In genomic region chr16:78278047-78278446, GRCh38 we compare ENCODE assay signal across 15 cellular contexts.
DNase-seq lines count a peak whose midpoint lies in the region; ATAC-seq and TF ChIP-seq lines count a peak whose summit lies in the region.
"Had no signal": no experiment of that assay in that cellular context is flagged by ENCODE, and none has a peak within 500 bp of the region (broad histone marks: within the 10 kb centered on the region; RNA-seq: fewer than 3 reads in every experiment).

No MANE protein-coding gene starts in this region.

- no peak overlapping the region for H3K27ac ChIP-seq in lower lobe of right lung
- H3K27ac ChIP-seq: BLaER1 treated with 17β-estradiol and CSF1 and Interleukin-3, amounts not matched to agents 10 nM and 100 nM; GM23248 had no signal

- no peaks in the 10 kb centered on the region for H3K36me3 ChIP-seq in lower lobe of right lung

- TF ChIP-seq CTCF in lower lobe of right lung (IDR thresholded peaks at IDR 0.05), result no peak

- intact Hi-C loops in lower lobe of right lung (cut with DNase I), result no loop called here

- no peaks in the 10 kb centered on the region for H3K4me1 ChIP-seq in lower lobe of right lung
- H3K4me1 ChIP-seq: BLaER1 treated with 17β-estradiol and CSF1 and Interleukin-3, amounts not matched to agents 10 nM and 100 nM had no signal

- no peaks in the 10 kb centered on the region for H3K9me3 ChIP-seq in lower lobe of right lung
- H3K9me3 ChIP-seq: BLaER1 treated with 17β-estradiol and CSF1 and Interleukin-3, amounts not matched to agents 10 nM and 100 nM had no signal

- H3K4me3 ChIP-seq in lower lobe of right lung, result no peak overlapping the region
- H3K4me3 ChIP-seq: BLaER1 treated with 17β-estradiol and CSF1 and Interleukin-3, amounts not matched to agents 10 nM and 100 nM; GM23248 had no signal

- in situ Hi-C loops in G401 (cut with HindIII; ENCODE audit: low sequenced_read_pairs) (no loop called here), KBM-7 (cut with MboI; ENCODE audit: low pct_unique_long_range_greater_than_20kb, low sequenced_read_pairs) (no loop called here)

- no peak for ATAC-seq in lower lobe of right lung
- ATAC-seq: HepG2 had no signal

- DNase-seq in NCI-H1092 treated with DMSO at 0.1 percent for 48 hours (lab: John Stamatoyannopoulos, UW), result peak; percentile 12
- no peak for DNase-seq in NCI-H1092 (lab: John Stamatoyannopoulos, UW)
- DNase-seq in G401 (ENCODE audit: low spot score), result peak; percentile 66
- peak; percentile 39 for DNase-seq in NCI-H2227 (lab: John Stamatoyannopoulos, UW; ENCODE audit: unreplicated experiment)
- peak; percentile 44 for DNase-seq in cerebellum (ENCODE audit: low spot score)
- no peak for DNase-seq in KBM-7
- no peak for DNase-seq in lower lobe of right lung
- no peak for DNase-seq in activated T-cell treated with anti-CD3 and anti-CD28 coated beads, Interleukin-2, amount 50 U/mL, for 1 hour
- DNase-seq: 8988T; ACHN; CD4-positive, CD25-positive, alpha-beta regulatory T cell; DMS79; GM23248 had no signal

- no peaks in the 10 kb centered on the region for H3K27me3 ChIP-seq in lower lobe of right lung (ENCODE audit: low read depth)
- H3K27me3 ChIP-seq: BLaER1 treated with 17β-estradiol and CSF1 and Interleukin-3, amounts not matched to agents 10 nM and 100 nM had no signal

Comparison
In these comparisons a context has a peak if more than half of its experiments do, and no peak if none do; other contexts are left out.
1. DNase-seq: peak in NCI-H1092 treated with DMSO at 0.1 percent for 48 hours (single experiment), G401 (single experiment), NCI-H2227 (single experiment) and cerebellum (single experiment); none in NCI-H1092 (single experiment), KBM-7 (single experiment), lower lobe of right lung (single experiment) and activated T-cell treated with anti-CD3 and anti-CD28 coated beads, Interleukin-2, amount 50 U/mL, for 1 hour (single experiment).